ENCODE assay signal across 22 cellular contexts in the genomic region with DNA sequence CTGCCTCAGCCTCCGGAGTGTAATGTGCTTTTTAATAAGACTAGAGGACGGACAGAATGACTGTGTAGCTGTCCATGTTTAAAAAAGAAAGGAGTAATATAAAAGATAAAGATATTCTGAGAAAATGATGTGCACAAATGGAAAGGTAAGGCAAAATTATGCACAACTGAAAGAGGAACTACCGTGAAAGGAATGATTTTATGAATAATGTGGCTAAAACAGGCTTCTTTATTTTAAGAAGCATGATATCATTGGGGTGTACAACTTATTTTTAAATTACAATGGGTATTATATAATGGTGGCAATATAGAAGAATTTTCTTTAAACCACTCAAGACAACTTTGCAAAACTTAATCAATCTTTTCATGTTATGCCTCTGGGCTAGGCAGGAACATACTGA.
DNase-seq lines count a peak whose midpoint lies in the region; ATAC-seq and TF ChIP-seq lines count a peak whose summit lies in the region.
"Had no signal": no experiment of that assay in that cellular context is flagged by ENCODE, and none has a peak within 500 bp of the region (broad histone marks: within the 10 kb centered on the region; RNA-seq: fewer than 3 reads in every experiment).

No MANE protein-coding gene starts in this region.

- intact Hi-C loops in OCI-LY7 (cut with micrococcal nuclease; ENCODE audit: unreplicated experiment) (no loop called here), ovary (cut with DNase I) (no loop called here)

- CTCF ChIA-PET in OCI-LY7 (lab: Charles Lee; ENCODE audit: unreplicated experiment), result no interaction called here

- BruUV-seq in OCI-LY7 (replicated peaks; lab: Mats Ljungman, UMichigan), result no TSS peak

- no peak for TF ChIP-seq CTCF in OCI-LY7 (conservative IDR thresholded peaks at IDR 0.05; ENCODE audit: low read length)
- TF ChIP-seq CTCF in osteoblast (IDR thresholded peaks at IDR 0.05; ENCODE audit: extremely low read depth, low read depth, low read length), result no peak
- no peak for TF ChIP-seq CTCF in ovary (IDR thresholded peaks at IDR 0.05)

- H3K79me2 ChIP-seq in OCI-LY7 (ENCODE audit: insufficient read depth, low read depth, low read length), result no peaks in the 10 kb centered on the region
- no peaks in the 10 kb centered on the region for H3K79me2 ChIP-seq in osteoblast (ENCODE audit: insufficient read depth, low read length)

- POLR2A ChIA-PET in OCI-LY7 (lab: Charles Lee), result no interaction called here

- H3K4me2 ChIP-seq in OCI-LY7 (ENCODE audit: low read length) (peak overlapping the region; percentile 45), osteoblast (ENCODE audit: insufficient read depth, low read length) (no peak overlapping the region)

- peaks cover 40% of the 10 kb centered on the region for H3K4me1 ChIP-seq in OCI-LY7 (ENCODE audit: insufficient read depth, low read length, poor library complexity, severe bottlenecking)
- H3K4me1 ChIP-seq in osteoblast (ENCODE audit: insufficient read depth, low read length), result peaks cover 33% of the 10 kb centered on the region
- no peaks in the 10 kb centered on the region for H3K4me1 ChIP-seq in ovary (ENCODE audit: insufficient read depth)
- H3K4me1 ChIP-seq: sigmoid colon had no signal

- H3K27ac ChIP-seq in OCI-LY7 (ENCODE audit: low read depth, low read length, poor library complexity, severe bottlenecking) (no peak overlapping the region), osteoblast (ENCODE audit: low read depth, low read length) (peak overlapping the region; percentile 85), ovary (no peak overlapping the region)
- H3K27ac ChIP-seq: sigmoid colon, stomach, tibial nerve had no signal

- DNase-seq in OCI-LY7 (ENCODE audit: low spot score) (peak; percentile 14), osteoblast (ENCODE audit: insufficient read length, low spot score, missing footprints) (no peak), ovary (no peak), NCI-H1092 treated with DMSO at 0.1 percent for 48 hours (lab: John Stamatoyannopoulos, UW) (no peak), medulla oblongata (ENCODE audit: extremely low spot score) (no peak), HuH-7 (ENCODE audit: low spot score) (no peak)
- DNase-seq: activated CD4-positive, alpha-beta memory T cell treated with anti-CD3 and anti-CD28 coated beads for 36 hours; activated effector memory CD4-positive, alpha-beta T cell treated with Interleukin-2 at 50 U/mL for 16 hours; activated naive CD8-positive, alpha-beta T cell treated with anti-CD3 and anti-CD28 coated beads for 36 hours; central memory CD4-positive, alpha-beta T cell; H9; NCI-H146; NCI-H2171; NCI-H510A treated with DMSO at 0.1 percent for 48 hours; NK-92 treated with Interleukin-12 subunit alpha and Interleukin-12 subunit beta, amount 100 ng/mL, for 24 hours; sigmoid colon; stomach; T-helper 9 cell had no signal

- 84 to 91% (median 91%) methylated on average over 3 of the region's 3 CpGs for WGBS in ovary, 3 donors

- H3K4me3 ChIP-seq in OCI-LY7 (ENCODE audit: low read depth, low read length, poor library complexity, severe bottlenecking) (no peak overlapping the region), osteoblast (ENCODE audit: insufficient read depth, low read length) (no peak overlapping the region), ovary (no peak overlapping the region)
- H3K4me3 ChIP-seq: lung, sigmoid colon, stomach, tibial nerve had no signal

- H4K20me1 ChIP-seq in OCI-LY7 (ENCODE audit: insufficient read depth, low read length), result no peaks in the 10 kb centered on the region
- H4K20me1 ChIP-seq in osteoblast (ENCODE audit: insufficient read depth, low read length), result no peaks in the 10 kb centered on the region

- no peak for TF ChIP-seq EP300 in ovary (IDR thresholded peaks at IDR 0.05)

- no peaks in the 10 kb centered on the region for H3K9me2 ChIP-seq in OCI-LY7 (ENCODE audit: insufficient read depth, low read length)

- no peaks in the 10 kb centered on the region for H3K9me3 ChIP-seq in OCI-LY7 (ENCODE audit: low read length)
- H3K9me3 ChIP-seq in osteoblast (ENCODE audit: low read depth, low read length), result no peaks in the 10 kb centered on the region
- H3K9me3 ChIP-seq in ovary, result no peaks in the 10 kb centered on the region
- H3K9me3 ChIP-seq: sigmoid colon, stomach, tibial nerve had no signal

- ATAC-seq in GM18519 (IDR thresholded peaks at IDR 0.05; ENCODE audit: low FRiP score, unreplicated experiment), result peak; percentile 46
- ATAC-seq in HG03432 (IDR thresholded peaks at IDR 0.05; ENCODE audit: unreplicated experiment), result peak; percentile 48

- H2AFZ ChIP-seq in OCI-LY7 (ENCODE audit: low read length), result no peak overlapping the region
- no peak overlapping the region for H2AFZ ChIP-seq in osteoblast (ENCODE audit: low read length)

- no peak for TF ChIP-seq POLR2A in ovary (IDR thresholded peaks at IDR 0.05)

- H3K36me3 ChIP-seq in OCI-LY7 (ENCODE audit: insufficient read depth, low read length) (no peaks in the 10 kb centered on the region; the same call in 1 of the 2 replicates), osteoblast (ENCODE audit: insufficient read depth, low read length) (no peaks in the 10 kb centered on the region), ovary (no peaks in the 10 kb centered on the region)

- H3K27me3 ChIP-seq in osteoblast (ENCODE audit: insufficient read depth, low read length) (no peaks in the 10 kb centered on the region), ovary (no peaks in the 10 kb centered on the region)
- H3K27me3 ChIP-seq: sigmoid colon, stomach, tibial nerve had no signal
